7 cellular contexts compared by ENCODE assay signal in the genomic region with DNA sequence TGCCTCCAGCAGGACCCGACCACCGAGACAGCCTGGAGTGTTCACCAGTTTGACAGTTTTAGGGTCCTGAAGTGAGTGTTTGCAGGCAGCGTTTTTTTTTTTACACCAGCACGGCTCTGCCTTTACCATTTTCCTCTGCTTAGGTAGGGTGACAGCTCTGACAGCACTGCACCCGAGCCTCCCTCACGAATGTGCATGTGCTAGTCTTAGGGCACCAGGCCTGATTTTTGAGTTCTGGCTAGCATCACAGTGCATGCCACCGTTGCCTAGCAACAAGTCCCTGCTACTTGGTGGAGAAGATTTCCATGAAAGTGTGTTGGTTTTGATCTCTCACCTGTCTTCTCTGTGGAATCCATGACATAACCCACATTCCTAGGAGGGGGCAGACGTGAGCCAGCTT. TPM values are rescaled to one million over a fixed set of nuclear protein-coding genes. Genes with fewer than 3 reads are reported as not detected.
"Had no signal": no experiment of that assay in that cellular context is flagged by ENCODE, and none has a peak within 500 bp of the region (broad histone marks: within the 10 kb centered on the region; RNA-seq: fewer than 3 reads in every experiment).

No MANE protein-coding gene starts in this region.

RNA-seq across cellular contexts. Expression of gene RBMY1J, which starts 52.3 kb away (rescaled TPM):
- total RNA-seq: GM23248, GM23338, H1, H4, H7, H9, HFFc6 had no signal
- polyA plus RNA-seq: GM23248, GM23338, H1 had no signal
